1 cellular context compared by ENCODE assay signal in genomic region chr7:99472561-99473314, GRCh38.
A peak's percentile ranks its signal among the peaks of the same experiment; 100 is the strongest.
TF ChIP-seq lines count a peak whose summit lies in the region.

Gene ZNF789 (plus strand): TSS chr7:99472890. CDS start chr7:99476457, 3,567 bp downstream.

TF ChIP-seq in HepG2, 621 proteins besides CTCF, POLR2A, EP300 and RAD21 (continued from another document and continues in another):
- TF ChIP-seq ZKSCAN8 (CRISPR knock-in tag; IDR thresholded peaks at IDR 0.05; ENCODE audit: borderline replicate concordance) (no peak), SATB2 (CRISPR knock-in tag; IDR thresholded peaks at IDR 0.05) (no peak), ZNF253 (CRISPR knock-in tag; IDR thresholded peaks at IDR 0.05; ENCODE audit: borderline replicate concordance) (no peak), ZBTB46 (CRISPR knock-in tag; IDR thresholded peaks at IDR 0.05; ENCODE audit: borderline replicate concordance) (no peak), ARID4A (CRISPR knock-in tag; IDR thresholded peaks at IDR 0.05; ENCODE audit: borderline replicate concordance) (peak; percentile 93), STAG1 (CRISPR knock-in tag; IDR thresholded peaks at IDR 0.05) (no peak), ZNF570 (CRISPR knock-in tag; IDR thresholded peaks at IDR 0.05; ENCODE audit: borderline replicate concordance) (no peak), HNRNPH1 (optimal IDR thresholded peaks at IDR 0.05; ENCODE audit: low read depth, low read length) (no peak), NKX3-1 (CRISPR knock-in tag; IDR thresholded peaks at IDR 0.05) (no peak), ZNF335 (CRISPR knock-in tag; IDR thresholded peaks at IDR 0.05) (no peak), TMF1 (CRISPR knock-in tag; IDR thresholded peaks at IDR 0.05; ENCODE audit: low read depth) (no peak), ZNF484 (CRISPR knock-in tag; IDR thresholded peaks at IDR 0.05; ENCODE audit: borderline replicate concordance, low read depth) (no peak), U2AF1 (optimal IDR thresholded peaks at IDR 0.05; ENCODE audit: low read depth, low read length) (no peak), ZNF674 (CRISPR knock-in tag; IDR thresholded peaks at IDR 0.05; ENCODE audit: low read depth) (no peak), ZNF784 (CRISPR knock-in tag; IDR thresholded peaks at IDR 0.05; ENCODE audit: borderline replicate concordance) (no peak), ZBTB26 (CRISPR knock-in tag; IDR thresholded peaks at IDR 0.05; ENCODE audit: borderline replicate concordance) (no peak), PATZ1 (CRISPR knock-in tag; IDR thresholded peaks at IDR 0.05) (peak; percentile 35; the same call in 1 of the 2 replicates), ZFYVE20 (CRISPR knock-in tag; IDR thresholded peaks at IDR 0.05; ENCODE audit: borderline replicate concordance, low read depth) (no peak; the same call in 1 of the 2 replicates), SNAI1 (CRISPR knock-in tag; IDR thresholded peaks at IDR 0.05; ENCODE audit: borderline replicate concordance) (peak; percentile 51; the same call in 1 of the 2 replicates), ZMAT3 (CRISPR knock-in tag; conservative IDR thresholded peaks at IDR 0.05) (0 out of 2 replicates have a peak, but pooled peaks have one; percentile 18), AHDC1 (CRISPR knock-in tag; IDR thresholded peaks at IDR 0.05; ENCODE audit: borderline replicate concordance) (no peak; the same call in 1 of the 2 replicates), PITX1 (CRISPR knock-in tag; IDR thresholded peaks at IDR 0.05) (peak; percentile 13; the same call in 1 of the 2 replicates), SMYD3 (CRISPR knock-in tag; IDR thresholded peaks at IDR 0.05) (0 out of 2 replicates have a peak, but pooled peaks have one; percentile 57), HNRNPK (IDR thresholded peaks at IDR 0.05; ENCODE audit: low read depth, low read length, poor library complexity, severe bottlenecking) (no peak), RNF219 (CRISPR knock-in tag; IDR thresholded peaks at IDR 0.05) (no peak), ZBED4 (CRISPR knock-in tag; IDR thresholded peaks at IDR 0.05; ENCODE audit: borderline replicate concordance) (no peak), ZNF441 (CRISPR knock-in tag; IDR thresholded peaks at IDR 0.05; ENCODE audit: borderline replicate concordance) (no peak), REL (CRISPR knock-in tag; conservative IDR thresholded peaks at IDR 0.05) (peak; percentile 81; the same call in 1 of the 2 replicates), HDAC1 (CRISPR knock-in tag; IDR thresholded peaks at IDR 0.05) (peak; percentile 80), KLF16 (CRISPR knock-in tag; IDR thresholded peaks at IDR 0.05) (peak in 1 of 2 experiments; percentile 81; a peak in 2 of 4 replicates), DR1 (CRISPR knock-in tag; IDR thresholded peaks at IDR 0.05) (peak; percentile 65; the same call in 1 of the 2 replicates), SMAD3 (CRISPR knock-in tag; IDR thresholded peaks at IDR 0.05) (no peak), NR2C2 (CRISPR knock-in tag; IDR thresholded peaks at IDR 0.05; ENCODE audit: borderline replicate concordance) (peak; percentile 44; the same call in 1 of the 2 replicates), XRCC5 (optimal IDR thresholded peaks at IDR 0.05; ENCODE audit: low read length) (peak; percentile 64), IRX3 (CRISPR knock-in tag; IDR thresholded peaks at IDR 0.05; ENCODE audit: borderline replicate concordance, low read depth) (no peak), ZNF543 (CRISPR knock-in tag; IDR thresholded peaks at IDR 0.05) (peak; percentile 52; the same call in 1 of the 2 replicates), ZSCAN31 (CRISPR knock-in tag; IDR thresholded peaks at IDR 0.05; ENCODE audit: low read depth) (peak; percentile 51; the same call in 1 of the 2 replicates)
